In the genomic region with DNA sequence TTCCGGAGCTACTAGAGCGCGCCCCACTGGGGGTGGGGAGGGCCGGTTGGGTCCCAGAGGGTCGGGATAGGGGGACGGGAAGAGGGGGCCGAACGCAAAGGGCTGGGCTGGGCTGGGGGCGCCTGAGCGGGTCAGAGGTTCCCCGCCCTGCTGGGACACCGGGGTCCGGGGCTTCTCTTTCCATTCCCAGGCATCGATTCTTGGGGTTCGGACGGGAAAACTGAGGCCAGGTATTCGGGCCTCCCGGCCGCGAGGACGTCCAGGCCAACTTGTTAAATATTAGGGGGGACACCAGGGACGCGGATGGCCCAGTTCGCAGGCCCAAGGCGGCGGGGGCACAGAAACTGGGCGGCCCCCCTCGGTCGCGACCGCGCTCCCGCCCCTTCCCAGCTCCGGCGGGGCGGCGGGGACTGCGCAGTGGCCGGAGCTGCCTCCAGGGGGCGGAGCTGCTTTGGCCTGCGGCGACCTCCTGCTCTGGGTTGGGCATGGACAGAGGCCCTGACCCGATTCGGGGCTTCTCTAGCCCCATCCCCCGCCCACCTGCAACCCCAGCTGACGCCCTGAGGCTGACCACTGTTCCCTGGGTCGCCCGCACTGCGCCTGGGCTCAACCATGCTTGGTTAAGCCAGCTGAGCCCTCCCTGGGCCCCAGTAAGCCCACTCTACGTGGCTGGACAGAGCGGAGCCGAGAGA, we compare ENCODE assay signal across 1 cellular context.
A peak's percentile ranks its signal among the peaks of the same experiment; 100 is the strongest.
TF ChIP-seq lines count a peak whose summit lies in the region.

No MANE protein-coding gene starts in this region.

TF ChIP-seq in HEK293, 187 proteins besides CTCF, POLR2A, EP300 and RAD21 (continued from another document and continues in another):
- TF ChIP-seq, protein P1, sequence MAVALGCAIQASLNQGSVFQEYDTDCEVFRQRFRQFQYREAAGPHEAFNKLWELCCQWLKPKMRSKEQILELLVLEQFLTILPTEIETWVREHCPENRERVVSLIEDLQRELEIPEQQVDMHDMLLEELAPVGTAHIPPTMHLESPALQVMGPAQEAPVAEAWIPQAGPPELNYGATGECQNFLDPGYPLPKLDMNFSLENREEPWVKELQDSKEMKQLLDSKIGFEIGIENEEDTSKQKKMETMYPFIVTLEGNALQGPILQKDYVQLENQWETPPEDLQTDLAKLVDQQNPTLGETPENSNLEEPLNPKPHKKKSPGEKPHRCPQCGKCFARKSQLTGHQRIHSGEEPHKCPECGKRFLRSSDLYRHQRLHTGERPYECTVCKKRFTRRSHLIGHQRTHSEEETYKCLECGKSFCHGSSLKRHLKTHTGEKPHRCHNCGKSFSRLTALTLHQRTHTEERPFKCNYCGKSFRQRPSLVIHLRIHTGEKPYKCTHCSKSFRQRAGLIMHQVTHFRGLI (tag by site-specific recombination; IDR thresholded peaks at IDR 0.05), result no peak
- TF ChIP-seq ZNF76 (tag by site-specific recombination; IDR thresholded peaks at IDR 0.05; ENCODE audit: borderline replicate concordance, low read depth) (peak; percentile 12; the same call in 1 of the 2 replicates), ZNF48 (tag by site-specific recombination; IDR thresholded peaks at IDR 0.05) (no peak), ZNF843 (tag by site-specific recombination; IDR thresholded peaks at IDR 0.05) (0 out of 2 replicates have a peak, but pooled peaks have one; percentile 5), ZFP69B (tag by site-specific recombination; IDR thresholded peaks at IDR 0.05) (0 out of 2 replicates have a peak, but pooled peaks have one; percentile 11), ZNF366 (tag by site-specific recombination; conservative IDR thresholded peaks at IDR 0.05) (0 out of 2 replicates have a peak, but pooled peaks have one; percentile 23), ZFP37 (tag by site-specific recombination; IDR thresholded peaks at IDR 0.05) (0 out of 2 replicates have a peak, but pooled peaks have one; percentile 17), ZFP41 (tag by site-specific recombination; IDR thresholded peaks at IDR 0.05; ENCODE audit: borderline replicate concordance) (no peak), MYNN (tag by site-specific recombination; IDR thresholded peaks at IDR 0.05; ENCODE audit: borderline replicate concordance) (no peak), ZSCAN30 (tag by site-specific recombination; IDR thresholded peaks at IDR 0.05) (peak; percentile 18; the same call in 1 of the 2 replicates), ZNF248 (tag by site-specific recombination; IDR thresholded peaks at IDR 0.05) (no peak), ZNF747 (tag by site-specific recombination; IDR thresholded peaks at IDR 0.05) (no peak), EGR2 (tag by site-specific recombination; IDR thresholded peaks at IDR 0.05; ENCODE audit: low read depth) (no peak), ZNF2 (tag by site-specific recombination; IDR thresholded peaks at IDR 0.05) (peak; percentile 79), ZBTB1 (tag by site-specific recombination; IDR thresholded peaks at IDR 0.05) (no peak), ZNF585B (tag by site-specific recombination; IDR thresholded peaks at IDR 0.05) (no peak), BCL11A (tag by site-specific recombination; IDR thresholded peaks at IDR 0.05; ENCODE audit: low read depth) (peak; percentile 79; the same call in 1 of the 2 replicates), ZNF335 (tag by site-specific recombination; conservative IDR thresholded peaks at IDR 0.05) (peak; percentile 67), ZNF777 (tag by site-specific recombination; IDR thresholded peaks at IDR 0.05; ENCODE audit: borderline replicate concordance) (no peak), ZNF629 (tag by site-specific recombination; IDR thresholded peaks at IDR 0.05) (peak; percentile 15; the same call in 1 of the 2 replicates), SP7 (tag by site-specific recombination; IDR thresholded peaks at IDR 0.05) (peak; percentile 7), REPIN1 (tag by site-specific recombination; IDR thresholded peaks at IDR 0.05; ENCODE audit: low read depth) (no peak), ZNF157 (tag by site-specific recombination; IDR thresholded peaks at IDR 0.05) (no peak), ZNF549 (tag by site-specific recombination; IDR thresholded peaks at IDR 0.05) (no peak), GLI4 (tag by site-specific recombination; IDR thresholded peaks at IDR 0.05) (no peak)
- TF ChIP-seq, protein P2, sequence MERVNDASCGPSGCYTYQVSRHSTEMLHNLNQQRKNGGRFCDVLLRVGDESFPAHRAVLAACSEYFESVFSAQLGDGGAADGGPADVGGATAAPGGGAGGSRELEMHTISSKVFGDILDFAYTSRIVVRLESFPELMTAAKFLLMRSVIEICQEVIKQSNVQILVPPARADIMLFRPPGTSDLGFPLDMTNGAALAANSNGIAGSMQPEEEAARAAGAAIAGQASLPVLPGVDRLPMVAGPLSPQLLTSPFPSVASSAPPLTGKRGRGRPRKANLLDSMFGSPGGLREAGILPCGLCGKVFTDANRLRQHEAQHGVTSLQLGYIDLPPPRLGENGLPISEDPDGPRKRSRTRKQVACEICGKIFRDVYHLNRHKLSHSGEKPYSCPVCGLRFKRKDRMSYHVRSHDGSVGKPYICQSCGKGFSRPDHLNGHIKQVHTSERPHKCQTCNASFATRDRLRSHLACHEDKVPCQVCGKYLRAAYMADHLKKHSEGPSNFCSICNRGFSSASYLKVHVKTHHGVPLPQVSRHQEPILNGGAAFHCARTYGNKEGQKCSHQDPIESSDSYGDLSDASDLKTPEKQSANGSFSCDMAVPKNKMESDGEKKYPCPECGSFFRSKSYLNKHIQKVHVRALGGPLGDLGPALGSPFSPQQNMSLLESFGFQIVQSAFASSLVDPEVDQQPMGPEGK (tag by site-specific recombination; IDR thresholded peaks at IDR 0.05), result peak; percentile 86
- TF ChIP-seq, protein P3, sequence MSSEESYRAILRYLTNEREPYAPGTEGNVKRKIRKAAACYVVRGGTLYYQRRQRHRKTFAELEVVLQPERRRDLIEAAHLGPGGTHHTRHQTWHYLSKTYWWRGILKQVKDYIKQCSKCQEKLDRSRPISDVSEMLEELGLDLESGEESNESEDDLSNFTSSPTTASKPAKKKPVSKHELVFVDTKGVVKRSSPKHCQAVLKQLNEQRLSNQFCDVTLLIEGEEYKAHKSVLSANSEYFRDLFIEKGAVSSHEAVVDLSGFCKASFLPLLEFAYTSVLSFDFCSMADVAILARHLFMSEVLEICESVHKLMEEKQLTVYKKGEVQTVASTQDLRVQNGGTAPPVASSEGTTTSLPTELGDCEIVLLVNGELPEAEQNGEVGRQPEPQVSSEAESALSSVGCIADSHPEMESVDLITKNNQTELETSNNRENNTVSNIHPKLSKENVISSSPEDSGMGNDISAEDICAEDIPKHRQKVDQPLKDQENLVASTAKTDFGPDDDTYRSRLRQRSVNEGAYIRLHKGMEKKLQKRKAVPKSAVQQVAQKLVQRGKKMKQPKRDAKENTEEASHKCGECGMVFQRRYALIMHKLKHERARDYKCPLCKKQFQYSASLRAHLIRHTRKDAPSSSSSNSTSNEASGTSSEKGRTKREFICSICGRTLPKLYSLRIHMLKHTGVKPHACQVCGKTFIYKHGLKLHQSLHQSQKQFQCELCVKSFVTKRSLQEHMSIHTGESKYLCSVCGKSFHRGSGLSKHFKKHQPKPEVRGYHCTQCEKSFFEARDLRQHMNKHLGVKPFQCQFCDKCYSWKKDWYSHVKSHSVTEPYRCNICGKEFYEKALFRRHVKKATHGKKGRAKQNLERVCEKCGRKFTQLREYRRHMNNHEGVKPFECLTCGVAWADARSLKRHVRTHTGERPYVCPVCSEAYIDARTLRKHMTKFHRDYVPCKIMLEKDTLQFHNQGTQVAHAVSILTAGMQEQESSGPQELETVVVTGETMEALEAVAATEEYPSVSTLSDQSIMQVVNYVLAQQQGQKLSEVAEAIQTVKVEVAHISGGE (tag by site-specific recombination; conservative IDR thresholded peaks at IDR 0.05; ENCODE audit: low read depth), result peak; percentile 25; the same call in 1 of the 2 replicates
- TF ChIP-seq, protein P4, sequence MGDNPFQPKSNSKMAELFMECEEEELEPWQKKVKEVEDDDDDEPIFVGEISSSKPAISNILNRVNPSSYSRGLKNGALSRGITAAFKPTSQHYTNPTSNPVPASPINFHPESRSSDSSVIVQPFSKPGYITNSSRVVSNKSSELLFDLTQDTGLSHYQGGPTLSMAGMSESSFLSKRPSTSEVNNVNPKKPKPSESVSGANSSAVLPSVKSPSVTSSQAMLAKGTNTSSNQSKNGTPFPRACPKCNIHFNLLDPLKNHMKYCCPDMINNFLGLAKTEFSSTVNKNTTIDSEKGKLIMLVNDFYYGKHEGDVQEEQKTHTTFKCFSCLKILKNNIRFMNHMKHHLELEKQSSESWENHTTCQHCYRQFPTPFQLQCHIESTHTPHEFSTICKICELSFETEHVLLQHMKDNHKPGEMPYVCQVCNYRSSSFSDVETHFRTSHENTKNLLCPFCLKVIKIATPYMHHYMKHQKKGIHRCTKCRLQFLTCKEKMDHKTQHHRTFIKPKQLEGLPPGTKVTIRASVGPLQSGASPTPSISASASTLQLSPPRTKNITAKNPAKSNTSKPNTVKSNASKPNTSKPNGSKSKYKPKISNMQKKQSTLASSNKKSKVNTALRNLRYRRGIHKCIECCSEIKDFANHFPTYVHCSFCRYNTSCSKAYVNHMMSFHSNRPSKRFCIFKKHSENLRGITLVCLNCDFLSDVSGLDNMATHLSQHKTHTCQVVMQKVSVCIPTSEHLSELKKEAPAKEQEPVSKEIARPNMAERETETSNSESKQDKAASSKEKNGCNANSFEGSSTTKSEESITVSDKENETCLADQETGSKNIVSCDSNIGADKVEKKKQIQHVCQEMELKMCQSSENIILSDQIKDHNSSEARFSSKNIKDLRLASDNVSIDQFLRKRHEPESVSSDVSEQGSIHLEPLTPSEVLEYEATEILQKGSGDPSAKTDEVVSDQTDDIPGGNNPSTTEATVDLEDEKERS (tag by site-specific recombination; IDR thresholded peaks at IDR 0.05), result no peak
- TF ChIP-seq, protein P5, sequence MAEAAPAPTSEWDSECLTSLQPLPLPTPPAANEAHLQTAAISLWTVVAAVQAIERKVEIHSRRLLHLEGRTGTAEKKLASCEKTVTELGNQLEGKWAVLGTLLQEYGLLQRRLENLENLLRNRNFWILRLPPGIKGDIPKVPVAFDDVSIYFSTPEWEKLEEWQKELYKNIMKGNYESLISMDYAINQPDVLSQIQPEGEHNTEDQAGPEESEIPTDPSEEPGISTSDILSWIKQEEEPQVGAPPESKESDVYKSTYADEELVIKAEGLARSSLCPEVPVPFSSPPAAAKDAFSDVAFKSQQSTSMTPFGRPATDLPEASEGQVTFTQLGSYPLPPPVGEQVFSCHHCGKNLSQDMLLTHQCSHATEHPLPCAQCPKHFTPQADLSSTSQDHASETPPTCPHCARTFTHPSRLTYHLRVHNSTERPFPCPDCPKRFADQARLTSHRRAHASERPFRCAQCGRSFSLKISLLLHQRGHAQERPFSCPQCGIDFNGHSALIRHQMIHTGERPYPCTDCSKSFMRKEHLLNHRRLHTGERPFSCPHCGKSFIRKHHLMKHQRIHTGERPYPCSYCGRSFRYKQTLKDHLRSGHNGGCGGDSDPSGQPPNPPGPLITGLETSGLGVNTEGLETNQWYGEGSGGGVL (tag by site-specific recombination; IDR thresholded peaks at IDR 0.05), result peak; percentile 66
- TF ChIP-seq, protein P6, sequence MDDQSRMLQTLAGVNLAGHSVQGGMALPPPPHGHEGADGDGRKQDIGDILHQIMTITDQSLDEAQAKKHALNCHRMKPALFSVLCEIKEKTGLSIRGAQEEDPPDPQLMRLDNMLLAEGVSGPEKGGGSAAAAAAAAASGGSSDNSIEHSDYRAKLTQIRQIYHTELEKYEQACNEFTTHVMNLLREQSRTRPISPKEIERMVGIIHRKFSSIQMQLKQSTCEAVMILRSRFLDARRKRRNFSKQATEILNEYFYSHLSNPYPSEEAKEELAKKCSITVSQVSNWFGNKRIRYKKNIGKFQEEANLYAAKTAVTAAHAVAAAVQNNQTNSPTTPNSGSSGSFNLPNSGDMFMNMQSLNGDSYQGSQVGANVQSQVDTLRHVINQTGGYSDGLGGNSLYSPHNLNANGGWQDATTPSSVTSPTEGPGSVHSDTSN (CRISPR knock-in tag; IDR thresholded peaks at IDR 0.05), result no peak
- TF ChIP-seq, protein P7, sequence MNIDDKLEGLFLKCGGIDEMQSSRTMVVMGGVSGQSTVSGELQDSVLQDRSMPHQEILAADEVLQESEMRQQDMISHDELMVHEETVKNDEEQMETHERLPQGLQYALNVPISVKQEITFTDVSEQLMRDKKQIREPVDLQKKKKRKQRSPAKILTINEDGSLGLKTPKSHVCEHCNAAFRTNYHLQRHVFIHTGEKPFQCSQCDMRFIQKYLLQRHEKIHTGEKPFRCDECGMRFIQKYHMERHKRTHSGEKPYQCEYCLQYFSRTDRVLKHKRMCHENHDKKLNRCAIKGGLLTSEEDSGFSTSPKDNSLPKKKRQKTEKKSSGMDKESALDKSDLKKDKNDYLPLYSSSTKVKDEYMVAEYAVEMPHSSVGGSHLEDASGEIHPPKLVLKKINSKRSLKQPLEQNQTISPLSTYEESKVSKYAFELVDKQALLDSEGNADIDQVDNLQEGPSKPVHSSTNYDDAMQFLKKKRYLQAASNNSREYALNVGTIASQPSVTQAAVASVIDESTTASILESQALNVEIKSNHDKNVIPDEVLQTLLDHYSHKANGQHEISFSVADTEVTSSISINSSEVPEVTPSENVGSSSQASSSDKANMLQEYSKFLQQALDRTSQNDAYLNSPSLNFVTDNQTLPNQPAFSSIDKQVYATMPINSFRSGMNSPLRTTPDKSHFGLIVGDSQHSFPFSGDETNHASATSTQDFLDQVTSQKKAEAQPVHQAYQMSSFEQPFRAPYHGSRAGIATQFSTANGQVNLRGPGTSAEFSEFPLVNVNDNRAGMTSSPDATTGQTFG (tag by site-specific recombination; IDR thresholded peaks at IDR 0.05; ENCODE audit: borderline replicate concordance), result no peak
- TF ChIP-seq, protein P8, sequence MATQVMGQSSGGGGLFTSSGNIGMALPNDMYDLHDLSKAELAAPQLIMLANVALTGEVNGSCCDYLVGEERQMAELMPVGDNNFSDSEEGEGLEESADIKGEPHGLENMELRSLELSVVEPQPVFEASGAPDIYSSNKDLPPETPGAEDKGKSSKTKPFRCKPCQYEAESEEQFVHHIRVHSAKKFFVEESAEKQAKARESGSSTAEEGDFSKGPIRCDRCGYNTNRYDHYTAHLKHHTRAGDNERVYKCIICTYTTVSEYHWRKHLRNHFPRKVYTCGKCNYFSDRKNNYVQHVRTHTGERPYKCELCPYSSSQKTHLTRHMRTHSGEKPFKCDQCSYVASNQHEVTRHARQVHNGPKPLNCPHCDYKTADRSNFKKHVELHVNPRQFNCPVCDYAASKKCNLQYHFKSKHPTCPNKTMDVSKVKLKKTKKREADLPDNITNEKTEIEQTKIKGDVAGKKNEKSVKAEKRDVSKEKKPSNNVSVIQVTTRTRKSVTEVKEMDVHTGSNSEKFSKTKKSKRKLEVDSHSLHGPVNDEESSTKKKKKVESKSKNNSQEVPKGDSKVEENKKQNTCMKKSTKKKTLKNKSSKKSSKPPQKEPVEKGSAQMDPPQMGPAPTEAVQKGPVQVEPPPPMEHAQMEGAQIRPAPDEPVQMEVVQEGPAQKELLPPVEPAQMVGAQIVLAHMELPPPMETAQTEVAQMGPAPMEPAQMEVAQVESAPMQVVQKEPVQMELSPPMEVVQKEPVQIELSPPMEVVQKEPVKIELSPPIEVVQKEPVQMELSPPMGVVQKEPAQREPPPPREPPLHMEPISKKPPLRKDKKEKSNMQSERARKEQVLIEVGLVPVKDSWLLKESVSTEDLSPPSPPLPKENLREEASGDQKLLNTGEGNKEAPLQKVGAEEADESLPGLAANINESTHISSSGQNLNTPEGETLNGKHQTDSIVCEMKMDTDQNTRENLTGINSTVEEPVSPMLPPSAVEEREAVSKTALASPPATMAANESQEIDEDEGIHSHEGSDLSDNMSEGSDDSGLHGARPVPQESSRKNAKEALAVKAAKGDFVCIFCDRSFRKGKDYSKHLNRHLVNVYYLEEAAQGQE (tag by site-specific recombination; IDR thresholded peaks at IDR 0.05), result no peak
